33 cellular contexts compared by ENCODE assay signal in genomic region chr13:74819549-74819948, GRCh38.
"Had no signal": no experiment of that assay in that cellular context is flagged by ENCODE, and none has a peak within 500 bp of the region (broad histone marks: within the 10 kb centered on the region; RNA-seq: fewer than 3 reads in every experiment).

No MANE protein-coding gene starts in this region.

- H3K4me1 Mint-ChIP-seq: activated CD4-positive, alpha-beta T cell treated with anti-CD3 and anti-CD28 coated beads, Interleukin-2, amount 10 ng/mL, durations not matched to agents 24 days and 14 days; activated naive CD4-positive, alpha-beta T cell treated with anti-CD3 and anti-CD28 coated beads, Interleukin-2, amount 50 U/mL, for 24 hours; activated naive CD8-positive, alpha-beta T cell treated with anti-CD3 and anti-CD28 coated beads, Interleukin-2, amount 10 ng/mL, durations not matched to agents 7 days and 5 days; activated T-helper 17 cell treated with anti-CD3 and anti-CD28 coated beads, Interleukin-2, amount 50 U/mL, for 72 hours; brain; central memory CD8-positive, alpha-beta T cell had no signal

- H3K27ac Mint-ChIP-seq: activated CD4-positive, alpha-beta T cell treated with anti-CD3 and anti-CD28 coated beads, Interleukin-2, amount 10 ng/mL, durations not matched to agents 24 days and 14 days; activated CD8-positive, alpha-beta T cell treated with anti-CD3 and anti-CD28 coated beads for 36 hours; activated naive CD4-positive, alpha-beta T cell treated with anti-CD3 and anti-CD28 coated beads, Interleukin-2, amount 50 U/mL, for 24 hours; activated naive CD8-positive, alpha-beta T cell treated with anti-CD3 and anti-CD28 coated beads, Interleukin-2, amount 10 ng/mL, durations not matched to agents 7 days and 5 days; activated T-cell treated with anti-CD3 and anti-CD28 coated beads, Interleukin-2, amount 50 U/mL, for 72 hours; activated T-helper 17 cell treated with anti-CD3 and anti-CD28 coated beads, Interleukin-2, amount 50 U/mL, for 72 hours; brain; T-helper 2 cell treated with Interferon-gamma antibody and Interleukin-4, amounts not matched to agents 5 μg/mL and 100 μg/mL, for 36 hours had no signal

- ATAC-seq: activated CD8-positive, alpha-beta T cell treated with anti-CD3 and anti-CD28 coated beads for 36 hours; activated T-cell treated with anti-CD3 and anti-CD28 coated beads, Interleukin-2, amount 50 U/mL, for 72 hours; activated T-helper 17 cell treated with anti-CD3 and anti-CD28 coated beads, Interleukin-2, amount 50 U/mL, for 72 hours; Right ventricle myocardium inferior had no signal

- H3K27ac ChIP-seq: PC-9, RWPE1, SK-N-MC had no signal

- H3K36me3 Mint-ChIP-seq: activated naive CD4-positive, alpha-beta T cell treated with anti-CD3 and anti-CD28 coated beads, Interleukin-2, amount 50 U/mL, for 24 hours; activated naive CD8-positive, alpha-beta T cell treated with anti-CD3 and anti-CD28 coated beads, Interleukin-2, amount 10 ng/mL, durations not matched to agents 7 days and 5 days; brain had no signal

- H3K27me3 Mint-ChIP-seq: activated CD4-positive, alpha-beta T cell treated with anti-CD3 and anti-CD28 coated beads, Interleukin-2, amount 10 ng/mL, durations not matched to agents 24 days and 14 days; activated naive CD4-positive, alpha-beta T cell treated with anti-CD3 and anti-CD28 coated beads, Interleukin-2, amount 50 U/mL, for 24 hours; activated T-helper 17 cell treated with anti-CD3 and anti-CD28 coated beads, Interleukin-2, amount 50 U/mL, for 72 hours; central memory CD8-positive, alpha-beta T cell had no signal

- DNase-seq: activated CD4-positive, alpha-beta T cell treated with anti-CD3 and anti-CD28 coated beads, Interleukin-2, amount 10 ng/mL, durations not matched to agents 24 days and 14 days; activated CD4-positive, alpha-beta T cell treated with anti-CD3 and anti-CD28 coated beads, Interleukin-2, amount 50 U/mL, for 4 hours; activated CD8-positive, alpha-beta T cell treated with anti-CD3 and anti-CD28 coated beads for 36 hours; activated gamma-delta T cell; activated naive CD4-positive, alpha-beta T cell treated with Interleukin-2 at 50 U/mL for 16 hours; activated naive CD8-positive, alpha-beta T cell treated with anti-CD3 and anti-CD28 coated beads, Interleukin-2, amount 10 ng/mL, durations not matched to agents 7 days and 5 days; activated T-cell treated with anti-CD3 and anti-CD28 coated beads, Interleukin-2, amount 50 U/mL, for 1 hour; activated T-cell treated with anti-CD3 and anti-CD28 coated beads, Interleukin-2, amount 50 U/mL, for 72 hours; Kasumi-1; KG1; MM.1S; MV-4-11; NCI-H1092; NCI-H1436 treated with DMSO at 0.1 percent for 48 hours; NCI-H187; NCI-H2029 treated with DMSO at 0.1 percent for 48 hours; NCI-H2107; NCI-H2171; NCI-H510A; NCI-H526; NCI-H748 treated with DMSO at 0.1 percent for 48 hours; NK-92 treated with Interleukin-12 subunit alpha and Interleukin-12 subunit beta, amount 100 ng/mL, for 24 hours; PC-9 had no signal

- FAIRE-seq: RCC 7860, TTC549 had no signal

- H2AFZ ChIP-seq: PC-9 had no signal

- H3K4me3 Mint-ChIP-seq: activated CD4-positive, alpha-beta T cell treated with anti-CD3 and anti-CD28 coated beads, Interleukin-2, amount 10 ng/mL, durations not matched to agents 24 days and 14 days; activated CD8-positive, alpha-beta T cell treated with anti-CD3 and anti-CD28 coated beads for 36 hours; activated naive CD4-positive, alpha-beta T cell treated with anti-CD3 and anti-CD28 coated beads, Interleukin-2, amount 50 U/mL, for 24 hours; activated naive CD8-positive, alpha-beta T cell treated with anti-CD3 and anti-CD28 coated beads, Interleukin-2, amount 10 ng/mL, durations not matched to agents 7 days and 5 days; activated T-cell treated with anti-CD3 and anti-CD28 coated beads, Interleukin-2, amount 50 U/mL, for 72 hours; activated T-helper 17 cell treated with anti-CD3 and anti-CD28 coated beads, Interleukin-2, amount 50 U/mL, for 72 hours; brain; central memory CD8-positive, alpha-beta T cell; T-helper 2 cell treated with Interferon-gamma antibody and Interleukin-4, amounts not matched to agents 5 μg/mL and 100 μg/mL, for 36 hours had no signal

- H3K4me2 ChIP-seq: PC-9 had no signal

- H3K4me3 ChIP-seq: PC-9, SK-N-MC had no signal
